Comparison of ENCODE assay signal across 11 cellular contexts in the genomic region with DNA sequence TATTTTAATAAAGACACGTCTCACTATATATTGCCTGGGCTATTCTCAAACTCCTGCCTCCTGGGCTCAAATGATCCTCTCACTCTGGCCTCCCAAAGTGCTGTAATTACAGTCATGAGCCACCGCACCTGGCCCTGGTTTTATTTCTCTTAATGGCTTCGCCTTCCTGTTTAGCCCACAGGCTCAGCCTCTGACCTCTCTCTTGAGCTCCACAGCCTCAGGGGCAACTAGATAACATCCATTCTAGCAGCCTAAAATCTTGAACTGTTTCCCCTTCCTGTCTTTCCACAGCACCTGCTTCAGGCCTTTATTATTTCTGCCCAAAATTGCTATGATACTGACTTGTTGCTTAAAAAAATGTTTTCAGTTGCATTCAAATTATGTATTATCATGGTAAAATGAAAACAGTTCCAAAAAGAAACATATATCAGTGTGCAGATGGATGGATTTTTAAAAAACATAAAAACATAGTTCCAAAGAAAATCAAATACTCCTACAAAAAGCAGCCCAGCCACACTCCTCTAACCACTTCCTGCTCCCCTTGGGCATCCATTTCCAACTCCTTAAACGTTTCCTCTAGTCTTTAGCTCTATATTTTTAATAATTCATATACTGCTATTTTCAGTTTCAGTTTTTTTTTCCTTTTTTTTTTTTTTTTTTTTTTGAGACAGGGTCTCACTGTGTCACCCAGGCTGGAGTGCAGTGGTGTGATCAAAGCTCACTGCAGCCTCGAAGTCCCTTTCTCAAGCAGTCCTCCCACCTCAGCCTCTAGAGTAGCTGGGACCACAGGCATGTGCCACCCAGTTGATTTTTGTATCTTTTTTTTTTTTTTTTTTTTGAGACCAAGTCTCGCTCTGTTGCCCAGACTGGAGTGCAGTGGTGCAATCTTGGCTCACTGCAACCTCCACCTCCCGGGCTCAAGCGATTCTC. TPM values are rescaled to one million over a fixed set of nuclear protein-coding genes. Genes with fewer than 3 reads are reported as not detected.
DNase-seq lines count a peak whose midpoint lies in the region; ATAC-seq and TF ChIP-seq lines count a peak whose summit lies in the region.
"Had no signal": no experiment of that assay in that cellular context is flagged by ENCODE, and none has a peak within 500 bp of the region (broad histone marks: within the 10 kb centered on the region; RNA-seq: fewer than 3 reads in every experiment).

No MANE protein-coding gene starts in this region.

- H2AFZ ChIP-seq in Karpas-422 (ENCODE audit: low read length): no peak overlapping the region

- H3K79me2 ChIP-seq in Karpas-422 (ENCODE audit: low read length): peaks cover 8% of the 10 kb centered on the region; the same call in 1 of the 2 replicates

- H3K27me3 Mint-ChIP-seq in T-helper 17 cell (no peaks in the 10 kb centered on the region), mesothelial cell of epicardium (ENCODE audit: low read depth) (no peaks in the 10 kb centered on the region)

- H3K36me3 Mint-ChIP-seq in T-helper 17 cell (ENCODE audit: low read depth) (peaks cover 2% of the 10 kb centered on the region), mesothelial cell of epicardium (peaks cover 3% of the 10 kb centered on the region)

- intact Hi-C loops in right lobe of liver (cut with DNase I): no loop called here

- TF ChIP-seq POLR2A in right lobe of liver (IDR thresholded peaks at IDR 0.05): no peak

- no peaks in the 10 kb centered on the region for H3K9me2 ChIP-seq in Karpas-422 (replicated peaks; ENCODE audit: insufficient read depth, low read length)

- no peaks in the 10 kb centered on the region for H3K36me3 ChIP-seq in Karpas-422 (ENCODE audit: insufficient read depth, low read length)
- H3K36me3 ChIP-seq in right lobe of liver: no peaks in the 10 kb centered on the region
- H3K36me3 ChIP-seq: pancreas had no signal

- H3K9ac ChIP-seq in Karpas-422 (ENCODE audit: low read length): peak overlapping the region; percentile 36; the same call in 1 of the 2 replicates

- H3K4me3 ChIP-seq in Karpas-422 (ENCODE audit: low read length) (no peak overlapping the region), right lobe of liver (no peak overlapping the region)
- H3K4me3 ChIP-seq: pancreas had no signal

- no peaks in the 10 kb centered on the region for H4K20me1 ChIP-seq in Karpas-422 (ENCODE audit: insufficient read depth, low read depth, low read length)

- peak overlapping the region; percentile 78 for H3K4me3 Mint-ChIP-seq in T-helper 17 cell
- H3K4me3 Mint-ChIP-seq in mesothelial cell of epicardium: no peak overlapping the region

- H3K4me1 Mint-ChIP-seq in T-helper 17 cell (peaks cover 27% of the 10 kb centered on the region), mesothelial cell of epicardium (peaks cover 3% of the 10 kb centered on the region)

- H3K27ac Mint-ChIP-seq in T-helper 17 cell (peak overlapping the region; percentile 75), mesothelial cell of epicardium (peak overlapping the region; percentile 51)

- H3K27ac ChIP-seq in Karpas-422 (ENCODE audit: low read length): peak overlapping the region; percentile 62
- no peak overlapping the region for H3K27ac ChIP-seq in right lobe of liver
- H3K27ac ChIP-seq: pancreas had no signal

- in situ Hi-C loops in GM13977 (cut with MboI; ENCODE audit: low pct_unique_long_range_greater_than_20kb, low sequenced_read_pairs, unreplicated experiment): no loop called here

- H3K9me3 Mint-ChIP-seq in mesothelial cell of epicardium: no peaks in the 10 kb centered on the region

- 58% methylated on average over 5 of the region's 8 CpGs for WGBS in right lobe of liver (ENCODE audit: insufficient coverage, low coverage, low lambda C conversion rate, missing lambda C conversion rate)

- H3K9me3 ChIP-seq in Karpas-422 (ENCODE audit: low read length) (no peaks in the 10 kb centered on the region), T-helper 17 cell (ENCODE audit: control insufficient read depth, low read length, poor library complexity, severe bottlenecking) (no peaks in the 10 kb centered on the region), right lobe of liver (no peaks in the 10 kb centered on the region)
- H3K9me3 ChIP-seq: pancreas had no signal

- no peak for ATAC-seq in T-helper 17 cell
- ATAC-seq in GM21576 (IDR thresholded peaks at IDR 0.05; ENCODE audit: unreplicated experiment): no peak
- ATAC-seq in HG02623 (IDR thresholded peaks at IDR 0.05; ENCODE audit: unreplicated experiment): no peak
- ATAC-seq in right lobe of liver: no peak

- DNase-seq in Daoy (ENCODE audit: low read depth) (peak; percentile 59), Karpas-422 (peak; percentile 48), T-helper 17 cell (no peak), mesothelial cell of epicardium (ENCODE audit: low spot score in 2 of 2, unreplicated experiment in 2 of 2) (no peak), right lobe of liver (no peak), GM13977 (ENCODE audit: low spot score) (no peak)
- DNase-seq: amygdala, Right ventricle myocardium superior had no signal

- TF ChIP-seq CTCF in mesothelial cell of epicardium (IDR thresholded peaks at IDR 0.05; ENCODE audit: unreplicated experiment) (no peak), right lobe of liver (IDR thresholded peaks at IDR 0.05) (no peak), GM13977 (IDR thresholded peaks at IDR 0.05; ENCODE audit: extremely low read depth, insufficient read depth, missing control alignments) (no peak)

- H3K4me1 ChIP-seq in Karpas-422 (ENCODE audit: low read length) (peaks cover 35% of the 10 kb centered on the region), right lobe of liver (peaks cover 0 to 7% (median 0%) of the 10 kb centered on the region in 4 donors)
- H3K4me1 ChIP-seq: pancreas had no signal

- H3K27me3 ChIP-seq in Karpas-422 (ENCODE audit: low read length): no peaks in the 10 kb centered on the region
- H3K27me3 ChIP-seq in right lobe of liver: no peaks in the 10 kb centered on the region
- H3K27me3 ChIP-seq: pancreas had no signal

- peak overlapping the region; percentile 26 for H3K4me2 ChIP-seq in Karpas-422 (ENCODE audit: low read depth, low read length, poor library complexity, severe bottlenecking)

RNA-seq across cellular contexts. Expression of gene BAZ1B, which starts 5.1 kb away (rescaled TPM):
- total RNA-seq in Daoy (2014; rRNA removed; shearing (Covaris generic)): 133 and 169 TPM in 2 replicates
- total RNA-seq in Karpas-422 (2014; rRNA removed; shearing (Covaris generic); ENCODE audit: low replicate concordance): 49.0 and 51.2 TPM in 2 replicates
- total RNA-seq in T-helper 17 cell (10 to 100 TPM; 51.2 to 52.6 TPM), mesothelial cell of epicardium (74.8 to 77.8 TPM (median 76.9 TPM) in 3 replicates), right lobe of liver (10 to 100 TPM; 19.3 to 26.2 (median 25.0) TPM)

RNA-seq across cellular contexts. Expression of gene BCL7B, which starts 30.3 kb away (rescaled TPM):
- total RNA-seq in Daoy (2014; rRNA removed; shearing (Covaris generic)): 56.7 and 66.7 TPM in 2 replicates
- 37.2 and 50.9 TPM in 2 replicates for total RNA-seq in Karpas-422 (2014; rRNA removed; shearing (Covaris generic); ENCODE audit: low replicate concordance)
- total RNA-seq in T-helper 17 cell (100 to 1,000 TPM; 112 to 116 TPM), mesothelial cell of epicardium (38.2 to 42.5 TPM (median 40.4 TPM) in 3 replicates), right lobe of liver (10 to 100 TPM; 19.3 to 45.6 (median 21.3) TPM)

RNA-seq across cellular contexts. Expression of gene TBL2, which starts 51.2 kb away (rescaled TPM):
- total RNA-seq in Daoy (2014; rRNA removed; shearing (Covaris generic)): 70.2 and 101 TPM in 2 replicates
- 27.5 and 43.4 TPM in 2 replicates for total RNA-seq in Karpas-422 (2014; rRNA removed; shearing (Covaris generic); ENCODE audit: low replicate concordance)
- total RNA-seq in T-helper 17 cell (10 to 100 TPM; 15.3 to 22.9 TPM), mesothelial cell of epicardium (51.5 to 52.2 TPM (median 51.6 TPM) in 3 replicates), right lobe of liver (10 to 100 TPM; 12.3 to 31.1 (median 16.6) TPM)

Comparison
In these comparisons a context has a peak if more than half of its experiments do, and no peak if none do; other contexts are left out.
1. DNase-seq: peak in Daoy (single experiment) and Karpas-422 (single experiment); none in T-helper 17 cell (0 of 3), mesothelial cell of epicardium (0 of 2), right lobe of liver (0 of 3) and GM13977 (single experiment).